Comparison of ENCODE assay signal across 15 cellular contexts in the genomic region with DNA sequence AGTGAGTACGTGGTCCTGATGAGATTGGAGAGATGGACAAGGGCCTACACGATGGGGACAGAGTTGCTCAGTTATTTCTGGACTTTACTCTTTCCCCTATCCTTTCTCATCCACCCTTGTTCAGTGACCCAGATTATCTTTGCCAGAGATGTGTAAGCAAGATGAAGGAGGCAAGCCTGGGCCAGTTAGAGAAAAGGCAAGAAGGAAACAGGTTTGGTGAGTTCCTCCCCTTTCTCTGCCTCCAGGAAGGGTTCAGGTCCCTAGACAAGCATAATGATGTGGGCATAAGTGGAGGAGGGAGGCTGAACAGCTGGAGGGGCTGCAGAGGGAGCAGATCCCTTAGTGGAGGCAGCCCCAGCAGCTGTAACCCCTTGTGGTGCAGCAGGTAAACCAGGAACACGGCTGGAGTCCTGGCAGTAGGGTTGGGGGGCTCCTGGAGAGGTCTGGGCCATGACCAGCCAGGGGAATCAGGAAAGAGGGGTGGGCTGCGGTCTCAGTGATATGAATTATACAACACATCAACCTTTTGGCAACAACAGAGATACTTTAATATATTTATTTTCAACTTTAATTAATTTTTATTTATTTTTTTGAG. TPM values are rescaled to one million over a fixed set of nuclear protein-coding genes. Genes with fewer than 3 reads are reported as not detected.
DNase-seq lines count a peak whose midpoint lies in the region; ATAC-seq, FAIRE-seq and TF ChIP-seq lines count a peak whose summit lies in the region.
"Had no signal": no experiment of that assay in that cellular context is flagged by ENCODE, and none has a peak within 500 bp of the region (broad histone marks: within the 10 kb centered on the region; RNA-seq: fewer than 3 reads in every experiment).

No MANE protein-coding gene starts in this region.

- H4K20me1 ChIP-seq in GM23338 (replicated peaks; ENCODE audit: insufficient read depth) (no peaks in the 10 kb centered on the region), K562 (replicated peaks; ENCODE audit: control insufficient read depth, insufficient read depth, low read length) (no peaks in the 10 kb centered on the region)

- H3K9ac ChIP-seq in K562 (ENCODE audit: insufficient read depth in 1 of 2, low read depth in 2 of 2, low read length in 2 of 2) = peak overlapping the region in 1 of 2 experiments; percentile 53; a peak in 1 of 4 replicates

- 0 out of 2 replicates have a peak, but pooled peaks cover 6% of the 10 kb centered on the region for H3F3A ChIP-seq in GM23338 (replicated peaks; ENCODE audit: low read depth)

- H3K4me1 Mint-ChIP-seq in GM23338 (peaks cover 22% of the 10 kb centered on the region), neural crest cell (peaks cover 16% of the 10 kb centered on the region)

- H3K79me2 ChIP-seq in GM23338 (replicated peaks; ENCODE audit: insufficient read depth) (no peaks in the 10 kb centered on the region), K562 (ENCODE audit: control insufficient read depth, insufficient read depth, low read length) (no peaks in the 10 kb centered on the region)

- peaks cover 17% of the 10 kb centered on the region for H3K4me1 ChIP-seq in GM23338 (ENCODE audit: insufficient read depth)
- peaks cover 27 to 34% of the 10 kb centered on the region in 2 experiments for H3K4me1 ChIP-seq in K562 (replicated peaks in 1 of 2; ENCODE audit: control insufficient read depth in 2 of 2, insufficient read depth in 2 of 2, low read length in 2 of 2)
- H3K4me1 ChIP-seq in upper lobe of left lung = peaks cover 10 to 14% (median 13%) of the 10 kb centered on the region in 4 donors

- H3K9me1 ChIP-seq in K562 (ENCODE audit: control insufficient read depth, insufficient read depth, low read length) = no peaks in the 10 kb centered on the region

- FAIRE-seq in K562 (lab: Jason Lieb, UNC) = no peak
- FAIRE-seq: frontal cortex had no signal

- CTCF ChIA-PET in K562 (lab: Yijun Ruan, JAX; ENCODE audit: low intra/inter-chr PET ratio) = no interaction called here

- no peak for TF ChIP-seq RAD21 in K562 (CRISPR knock-in tag; conservative IDR thresholded peaks at IDR 0.05 in 1 of 2, IDR thresholded peaks at IDR 0.05 in 1 of 2)

- no peaks in the 10 kb centered on the region for H3K36me3 ChIP-seq in GM23338 (ENCODE audit: insufficient read depth)
- no peaks in the 10 kb centered on the region for H3K36me3 ChIP-seq in K562 (ENCODE audit: control insufficient read depth, insufficient read depth, low read length)
- no peaks in the 10 kb centered on the region for H3K36me3 ChIP-seq in upper lobe of left lung

- H2AFZ ChIP-seq in GM23338 (peak overlapping the region; percentile 78; the same call in 1 of the 2 replicates), K562 (ENCODE audit: low read depth, low read length) (peak overlapping the region; percentile 12; the same call in 1 of the 2 replicates)

- 52% methylated on average over 4 of the region's 4 CpGs for WGBS in K562 (ENCODE audit: insufficient coverage, low coverage, missing lambda C conversion rate)
- 70 to 86% methylated on average over 4 of the region's 4 CpGs for WGBS in upper lobe of left lung, 2 donors

- H3K9me2 ChIP-seq in GM23338 (ENCODE audit: insufficient read depth) = peaks cover 3% of the 10 kb centered on the region; the same call in 1 of the 2 replicates

- POLR2A ChIA-PET in K562 (lab: Yijun Ruan, JAX) = interaction anchor here (0.6 to 1.7 kb wide), 4 partner anchors 8 to 760 kb away, joined by 3 to 10 read pairs (median 3); a partner anchor contains a TSS

- peaks cover 4% of the 10 kb centered on the region; the same call in 1 of the 2 replicates for H3K9me3 ChIP-seq in K562 (replicated peaks; ENCODE audit: control insufficient read depth, insufficient read depth, low read depth, low read length)
- H3K9me3 ChIP-seq in upper lobe of left lung = no peaks in the 10 kb centered on the region

- H3K27me3 ChIP-seq in GM23338 (ENCODE audit: insufficient read depth) (no peaks in the 10 kb centered on the region), K562 (ENCODE audit: control insufficient read depth in 2 of 2, insufficient read depth in 2 of 2, low read length in 2 of 2) (no peaks in the 10 kb centered on the region), upper lobe of left lung (no peaks in the 10 kb centered on the region)

- H3K4me2 ChIP-seq in GM23338 (no peak overlapping the region), K562 (ENCODE audit: insufficient read depth, low read length) (peak overlapping the region; percentile 35; the same call in 1 of the 2 replicates)

- H3K27ac ChIP-seq in GM23338 (ENCODE audit: low read depth) = no peak overlapping the region
- no peak overlapping the region for H3K27ac ChIP-seq in K562 (ENCODE audit: extremely low read depth, low read depth, low read length)
- peak overlapping the region in 1 of 4 donors; percentile 9 for H3K27ac ChIP-seq in upper lobe of left lung
- H3K27ac ChIP-seq: coronary artery had no signal

- 0 out of 3 replicates have a peak, but pooled peaks cover 4% of the 10 kb centered on the region for H3K9me3 Mint-ChIP-seq in GM23338
- no peaks in the 10 kb centered on the region for H3K9me3 Mint-ChIP-seq in neural crest cell

- H3K27ac Mint-ChIP-seq in GM23338 (no peak overlapping the region), neural crest cell (ENCODE audit: unreplicated experiment) (peak overlapping the region; percentile 3)

- in situ Hi-C loops in K562 (cut with MboI) = no loop called here

- no peak overlapping the region for H3K4me3 ChIP-seq in GM23338
- no peak overlapping the region for H3K4me3 ChIP-seq in K562
- H3K4me3 ChIP-seq in upper lobe of left lung = no peak overlapping the region
- H3K4me3 ChIP-seq: coronary artery had no signal

- H3K36me3 Mint-ChIP-seq in GM23338 (ENCODE audit: low read depth) (no peaks in the 10 kb centered on the region), neural crest cell (ENCODE audit: low read depth) (no peaks in the 10 kb centered on the region)

- BruUV-seq in K562 (replicated peaks; lab: Mats Ljungman, UMichigan) = no TSS peak

- DNase-seq in NCI-H345 (lab: John Stamatoyannopoulos, UW) (peak; percentile 23), NCI-H345 treated with DMSO at 0.1 percent for 48 hours (lab: John Stamatoyannopoulos, UW; ENCODE audit: unreplicated experiment) (no peak), GM23338 (ENCODE audit: low spot score) (no peak), K562 (ENCODE audit: extremely low read depth in 1 of 4, low spot score in 3 of 4) (no peak), neural crest cell (ENCODE audit: low read depth, low spot score) (no peak), upper lobe of left lung (no peak), MV-4-11 (lab: John Stamatoyannopoulos, UW) (no peak), nucleus accumbens (lab: John Stamatoyannopoulos, UW) (no peak)
- DNase-seq: ACHN; activated gamma-delta T cell treated with Interleukin-2 at 50 U/mL for 16 hours; stimulated activated CD4-positive, alpha-beta T cell treated with anti-CD3 and anti-CD28 coated beads, Interleukin-2, amount 100 ng/mL, for 48 hours had no signal

- TF ChIP-seq CTCF in GM23338 (conservative IDR thresholded peaks at IDR 0.05; ENCODE audit: low read depth in 2 of 2) (no peak), K562 (IDR thresholded peaks at IDR 0.05 in 2 of 3, conservative IDR thresholded peaks at IDR 0.05 in 1 of 3; ENCODE audit: insufficient read depth in 2 of 3, low read depth in 1 of 3, low read length in 3 of 3) (no peak), neural crest cell (conservative IDR thresholded peaks at IDR 0.05) (no peak), upper lobe of left lung (IDR thresholded peaks at IDR 0.05) (no peak)

- H3K4me3 Mint-ChIP-seq in GM23338 = no peak overlapping the region
- H3K4me3 Mint-ChIP-seq in neural crest cell = no peak overlapping the region

- ATAC-seq in GM23338 (no peak), K562 (no peak), upper lobe of left lung (ENCODE audit: low FRiP score in 2 of 2) (no peak)

- TF ChIP-seq EP300 in K562 (IDR thresholded peaks at IDR 0.05; ENCODE audit: low read length) (no peak), upper lobe of left lung (IDR thresholded peaks at IDR 0.05) (no peak)

- TF ChIP-seq POLR2A in K562 (conservative IDR thresholded peaks at IDR 0.05) (no peak), upper lobe of left lung (IDR thresholded peaks at IDR 0.05) (no peak)

- peaks cover 10% of the 10 kb centered on the region for H3K27me3 Mint-ChIP-seq in GM23338 (ENCODE audit: insufficient read depth, low read depth, poor library complexity)
- peaks cover 3% of the 10 kb centered on the region for H3K27me3 Mint-ChIP-seq in neural crest cell (ENCODE audit: low read depth)

- intact Hi-C loops in K562 (cut with micrococcal nuclease) = no loop called here

RNA-seq across cellular contexts. Expression of a gene that starts 9.2 kb away (rescaled TPM):
- 168 and 184 TPM in 2 replicates for total RNA-seq in GM23338 (2014; rRNA removed; shearing (Covaris generic))
- polyA plus RNA-seq in GM23338 (2016; fragmentation: Nextera tagmentation; extraction: Ambion mirVana) (118 and 119 TPM in 2 replicates), K562 (2011; rRNA removed) (331 and 398 TPM in 2 replicates), K562 (2014; fragmentation: Illumina TruSeq; extraction: Trizol) (345 and 351 TPM in 2 replicates), K562 (2014; fragmentation: Nextera tagmentation; extraction: Ambion mirVana) (100 to 1,000 TPM; 230 to 325 TPM), K562 (2014; rRNA removed) (192 and 212 TPM in 2 replicates)
- 27.3 and 52.8 TPM in 2 replicates for total RNA-seq in K562 (2011; cell fraction: chromatin; rRNA removed; ENCODE audit: low replicate concordance)
- total RNA-seq in K562 (2011; cell fraction: nucleolus; rRNA removed) = 16.5 and 16.7 TPM in 2 replicates
- total RNA-seq in K562 (2011; cell fraction: nucleoplasm; rRNA removed) = 28.4 and 33.8 TPM in 2 replicates
- total RNA-seq in K562 (2014; rRNA removed) (186 and 222 TPM in 2 replicates), K562 (2014; rRNA removed; fragmentation: Illumina TruSeq; extraction: Trizol) (370 and 448 TPM in 2 replicates), K562 (2015; rRNA removed; fragmentation: Illumina TruSeq; extraction: Trizol) (313 and 336 TPM in 2 replicates), K562 (2021) (242 and 247 TPM in 2 replicates), neural crest cell (192 and 198 TPM in 2 replicates), upper lobe of left lung (100 to 1,000 TPM in 4 of 6 donors, 10 to 100 TPM in 2; 24.1 to 248 (median 213) TPM)
- 104 and 188 TPM in 2 replicates for polyA plus RNA-seq in K562 (2011; cell fraction: cytosol; rRNA removed)
- 43.4 and 84.2 TPM in 2 replicates for polyA plus RNA-seq in K562 (2011; cell fraction: nucleus; rRNA removed)
- 204 and 451 TPM in 2 replicates for polyA plus RNA-seq in K562 (2012)
- 345 and 401 TPM in 2 replicates for polyA minus RNA-seq in K562 (2011; rRNA and poly(A)+ RNA removed)
- polyA minus RNA-seq in K562 (2011; cell fraction: cytosol; rRNA and poly(A)+ RNA removed) = 105 and 170 TPM in 2 replicates
- polyA minus RNA-seq in K562 (2011; cell fraction: nucleus; rRNA and poly(A)+ RNA removed) = 11.2 and 35.4 TPM in 2 replicates

RNA-seq across cellular contexts. Expression of a gene that starts 41.8 kb away (rescaled TPM):
- not detected in 2 replicates for total RNA-seq in GM23338 (2014; rRNA removed; shearing (Covaris generic))
- not detected in 2 replicates for polyA plus RNA-seq in GM23338 (2016; fragmentation: Nextera tagmentation; extraction: Ambion mirVana)
- total RNA-seq in K562 (2011; cell fraction: chromatin; rRNA removed; ENCODE audit: low replicate concordance) = not detected in 2 replicates
- total RNA-seq in K562 (2011; cell fraction: nucleolus; rRNA removed) = not detected in 2 replicates
- total RNA-seq in K562 (2011; cell fraction: nucleoplasm; rRNA removed) = not detected in 2 replicates
- not detected in 2 replicates for total RNA-seq in K562 (2014; rRNA removed)
- total RNA-seq in K562 (2014; rRNA removed; fragmentation: Illumina TruSeq; extraction: Trizol) = not detected in 2 replicates
- total RNA-seq in K562 (2015; rRNA removed; fragmentation: Illumina TruSeq; extraction: Trizol) = not detected in 2 replicates
- 5.4 and 5.7 TPM in 2 replicates for total RNA-seq in K562 (2021)
- polyA plus RNA-seq in K562 (2011; rRNA removed) = not detected in 2 replicates
- not detected in 2 replicates for polyA plus RNA-seq in K562 (2011; cell fraction: cytosol; rRNA removed)
- polyA plus RNA-seq in K562 (2011; cell fraction: nucleus; rRNA removed) = not detected in 2 replicates
- polyA plus RNA-seq in K562 (2012) = not detected in 2 replicates
- polyA plus RNA-seq in K562 (2014; fragmentation: Illumina TruSeq; extraction: Trizol) = not detected in 2 replicates
- polyA plus RNA-seq in K562 (2014; fragmentation: Nextera tagmentation; extraction: Ambion mirVana) = not detected
- not detected in 2 replicates for polyA plus RNA-seq in K562 (2014; rRNA removed)
- polyA minus RNA-seq in K562 (2011; rRNA and poly(A)+ RNA removed) = not detected in 2 replicates
- polyA minus RNA-seq in K562 (2011; cell fraction: cytosol; rRNA and poly(A)+ RNA removed) = not detected in 2 replicates
- polyA minus RNA-seq in K562 (2011; cell fraction: nucleus; rRNA and poly(A)+ RNA removed) = not detected in 2 replicates
- not detected in 2 replicates for total RNA-seq in neural crest cell
- 10 to 100 TPM in 1 of 6 donors, 1 to 10 TPM in 1, not detected in 4; 7.5 to 17.0 TPM for total RNA-seq in upper lobe of left lung
- total RNA-seq: frontal cortex, RPMI7951, temporal lobe had no signal
